11 cellular contexts compared by ENCODE assay signal in the genomic region with DNA sequence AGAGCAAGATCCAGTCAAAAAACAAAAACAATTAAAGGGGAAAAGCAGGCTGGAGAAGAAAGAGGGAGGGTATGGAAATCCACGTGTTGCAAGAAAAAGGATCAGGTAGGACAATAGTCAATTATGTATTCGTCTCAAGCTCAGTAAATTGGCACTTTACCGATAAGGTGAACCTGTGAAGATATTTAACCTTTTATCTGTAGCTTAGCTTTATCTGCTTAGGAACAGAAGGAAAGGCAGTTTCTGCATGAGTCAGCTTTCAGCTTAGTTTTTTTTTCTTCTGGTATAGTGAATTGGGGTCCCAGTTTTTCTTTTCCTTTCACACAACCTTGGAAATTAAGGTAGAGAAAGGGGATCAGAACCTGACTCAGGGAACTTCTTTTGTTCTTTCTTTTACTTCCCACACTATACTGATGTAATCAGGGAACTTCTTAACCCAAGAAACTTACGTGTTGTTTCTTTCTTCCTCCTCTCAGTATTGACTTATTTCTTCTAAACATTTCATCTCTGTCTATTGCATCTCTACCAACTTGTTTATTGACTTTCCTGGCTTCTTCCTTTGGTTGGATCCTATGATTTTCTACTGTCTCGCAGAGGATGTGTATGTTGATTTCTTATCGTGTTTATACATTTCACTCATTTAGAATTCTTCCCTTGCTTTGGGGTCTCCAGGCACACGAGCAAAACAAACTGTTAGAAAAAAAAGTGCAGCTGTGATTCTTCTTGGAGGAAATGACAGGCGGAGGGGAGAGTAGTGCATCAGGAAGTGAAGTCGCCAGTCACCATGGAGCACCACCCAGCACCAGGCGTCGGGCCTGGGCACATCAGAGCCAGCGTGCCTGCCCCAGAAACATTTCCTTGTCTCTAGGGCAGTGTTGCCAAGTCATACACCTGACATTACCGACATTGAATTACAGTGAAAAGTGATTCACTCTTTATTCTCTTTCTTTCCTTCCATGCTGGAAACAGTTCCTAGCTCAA.
DNase-seq lines count a peak whose midpoint lies in the region; ATAC-seq and TF ChIP-seq lines count a peak whose summit lies in the region.
"Had no signal": no experiment of that assay in that cellular context is flagged by ENCODE, and none has a peak within 500 bp of the region (broad histone marks: within the 10 kb centered on the region; RNA-seq: fewer than 3 reads in every experiment).

No MANE protein-coding gene starts in this region.

- no peaks in the 10 kb centered on the region for H3K4me1 ChIP-seq in prostate gland (replicated peaks)

- ATAC-seq in activated T-cell treated with anti-CD3 and anti-CD28 coated beads, Interleukin-2, amount 50 U/mL, for 72 hours (replicated peaks in 1 of 2): peak; percentile 31 to 42
- ATAC-seq in WTC11: peak; percentile 34; the same call in 1 of the 2 replicates
- peak; percentile 55 for ATAC-seq in stimulated activated naive CD8-positive, alpha-beta T cell treated with anti-CD3 and anti-CD28 coated beads, Interleukin-15, amount 100 ng/mL, for 72 hours

- no peaks in the 10 kb centered on the region for H3K27me3 Mint-ChIP-seq in activated T-cell treated with anti-CD3 and anti-CD28 coated beads, Interleukin-2, amount 50 U/mL, for 72 hours (ENCODE audit: low read depth)
- no peaks in the 10 kb centered on the region for H3K27me3 Mint-ChIP-seq in WTC11 (ENCODE audit: low read depth)
- H3K27me3 Mint-ChIP-seq in stimulated activated naive CD8-positive, alpha-beta T cell treated with anti-CD3 and anti-CD28 coated beads, Interleukin-15, amount 100 ng/mL, for 72 hours: no peaks in the 10 kb centered on the region

- WGBS in prostate gland: 46% methylated on average over 13 of the region's 13 CpGs

- no peak overlapping the region for H3K27ac ChIP-seq in prostate gland

- no peaks in the 10 kb centered on the region for H3K9me3 ChIP-seq in prostate gland

- H3K27me3 ChIP-seq in prostate gland (replicated peaks; ENCODE audit: insufficient read depth): no peaks in the 10 kb centered on the region

- no peak for TF ChIP-seq CTCF in WTC11 (IDR thresholded peaks at IDR 0.05)
- no peak for TF ChIP-seq CTCF in prostate gland (IDR thresholded peaks at IDR 0.05)

- peak overlapping the region in 1 of 2 donors; percentile 35 for H3K4me3 Mint-ChIP-seq in activated T-cell treated with anti-CD3 and anti-CD28 coated beads, Interleukin-2, amount 50 U/mL, for 72 hours
- H3K4me3 Mint-ChIP-seq in WTC11: no peak overlapping the region
- no peak overlapping the region for H3K4me3 Mint-ChIP-seq in stimulated activated naive CD8-positive, alpha-beta T cell treated with anti-CD3 and anti-CD28 coated beads, Interleukin-15, amount 100 ng/mL, for 72 hours

- no peak for TF ChIP-seq POLR2A in prostate gland (IDR thresholded peaks at IDR 0.05)

- intact Hi-C loops in prostate gland (cut with DNase I): no loop called here

- POLR2A ChIA-PET in WTC11 (lab: Charles Lee): no interaction called here

- no peaks in the 10 kb centered on the region for H3K36me3 ChIP-seq in prostate gland

- H3K4me3 ChIP-seq in prostate gland: no peak overlapping the region

- H3K27ac Mint-ChIP-seq in activated T-cell treated with anti-CD3 and anti-CD28 coated beads, Interleukin-2, amount 50 U/mL, for 72 hours: no peak overlapping the region
- no peak overlapping the region for H3K27ac Mint-ChIP-seq in WTC11
- H3K27ac Mint-ChIP-seq in stimulated activated naive CD8-positive, alpha-beta T cell treated with anti-CD3 and anti-CD28 coated beads, Interleukin-15, amount 100 ng/mL, for 72 hours: peak overlapping the region; percentile 1 to 8

- no peak for DNase-seq in activated T-cell treated with anti-CD3 and anti-CD28 coated beads, Interleukin-2, amount 50 U/mL, for 72 hours
- DNase-seq in activated T-cell treated with anti-CD3 and anti-CD28 coated beads, Interleukin-2, amount 50 U/mL, for 1 hour: no peak
- DNase-seq in WTC11 (ENCODE audit: low spot score): no peak
- DNase-seq in kidney tubule cell (ENCODE audit: low spot score): peak; percentile 27
- no peak for DNase-seq in stimulated activated naive CD8-positive, alpha-beta T cell treated with anti-CD3 and anti-CD28 coated beads, Interleukin-15, amount 100 ng/mL, for 72 hours
- no peak for DNase-seq in activated CD8-positive, alpha-beta memory T cell treated with anti-CD3 and anti-CD28 coated beads, Interleukin-2, amount 50 U/mL, for 48 hours
- no peak for DNase-seq in prostate gland (ENCODE audit: low spot score)
- DNase-seq in DMS114 treated with DMSO at 0.1 percent for 48 hours (lab: John Stamatoyannopoulos, UW; ENCODE audit: unreplicated experiment): no peak
- DNase-seq: activated naive CD4-positive, alpha-beta T cell treated with Interleukin-2 at 50 U/mL for 16 hours; cortex of kidney; NCI-H1930 had no signal

- CTCF ChIA-PET in WTC11 (lab: Charles Lee): interaction anchor here (0.7 to 1.0 kb wide), 2 partner anchors 12 to 229 kb away, joined by 3 read pairs; no protein-coding TSS in a partner anchor

- no peaks in the 10 kb centered on the region for H3K36me3 Mint-ChIP-seq in activated T-cell treated with anti-CD3 and anti-CD28 coated beads, Interleukin-2, amount 50 U/mL, for 72 hours (ENCODE audit: insufficient read depth in 2 of 2)
- H3K36me3 Mint-ChIP-seq in WTC11: no peaks in the 10 kb centered on the region

- H3K9me3 Mint-ChIP-seq in activated T-cell treated with anti-CD3 and anti-CD28 coated beads, Interleukin-2, amount 50 U/mL, for 72 hours: no peaks in the 10 kb centered on the region
- no peaks in the 10 kb centered on the region for H3K9me3 Mint-ChIP-seq in WTC11
- no peaks in the 10 kb centered on the region for H3K9me3 Mint-ChIP-seq in stimulated activated naive CD8-positive, alpha-beta T cell treated with anti-CD3 and anti-CD28 coated beads, Interleukin-15, amount 100 ng/mL, for 72 hours

- H3K4me1 Mint-ChIP-seq in activated T-cell treated with anti-CD3 and anti-CD28 coated beads, Interleukin-2, amount 50 U/mL, for 72 hours (ENCODE audit: low read depth): peaks cover 13% of the 10 kb centered on the region
- H3K4me1 Mint-ChIP-seq in WTC11: peaks cover 19% of the 10 kb centered on the region
- H3K4me1 Mint-ChIP-seq in stimulated activated naive CD8-positive, alpha-beta T cell treated with anti-CD3 and anti-CD28 coated beads, Interleukin-15, amount 100 ng/mL, for 72 hours: peaks cover 2% of the 10 kb centered on the region

TF ChIP-seq in WTC11, 78 proteins besides CTCF, POLR2A, EP300 and RAD21:
- TF ChIP-seq, protein P1, sequence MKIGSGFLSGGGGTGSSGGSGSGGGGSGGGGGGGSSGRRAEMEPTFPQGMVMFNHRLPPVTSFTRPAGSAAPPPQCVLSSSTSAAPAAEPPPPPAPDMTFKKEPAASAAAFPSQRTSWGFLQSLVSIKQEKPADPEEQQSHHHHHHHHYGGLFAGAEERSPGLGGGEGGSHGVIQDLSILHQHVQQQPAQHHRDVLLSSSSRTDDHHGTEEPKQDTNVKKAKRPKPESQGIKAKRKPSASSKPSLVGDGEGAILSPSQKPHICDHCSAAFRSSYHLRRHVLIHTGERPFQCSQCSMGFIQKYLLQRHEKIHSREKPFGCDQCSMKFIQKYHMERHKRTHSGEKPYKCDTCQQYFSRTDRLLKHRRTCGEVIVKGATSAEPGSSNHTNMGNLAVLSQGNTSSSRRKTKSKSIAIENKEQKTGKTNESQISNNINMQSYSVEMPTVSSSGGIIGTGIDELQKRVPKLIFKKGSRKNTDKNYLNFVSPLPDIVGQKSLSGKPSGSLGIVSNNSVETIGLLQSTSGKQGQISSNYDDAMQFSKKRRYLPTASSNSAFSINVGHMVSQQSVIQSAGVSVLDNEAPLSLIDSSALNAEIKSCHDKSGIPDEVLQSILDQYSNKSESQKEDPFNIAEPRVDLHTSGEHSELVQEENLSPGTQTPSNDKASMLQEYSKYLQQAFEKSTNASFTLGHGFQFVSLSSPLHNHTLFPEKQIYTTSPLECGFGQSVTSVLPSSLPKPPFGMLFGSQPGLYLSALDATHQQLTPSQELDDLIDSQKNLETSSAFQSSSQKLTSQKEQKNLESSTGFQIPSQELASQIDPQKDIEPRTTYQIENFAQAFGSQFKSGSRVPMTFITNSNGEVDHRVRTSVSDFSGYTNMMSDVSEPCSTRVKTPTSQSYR (CRISPR knock-in tag; IDR thresholded peaks at IDR 0.05): no peak
- TF ChIP-seq, protein P2, sequence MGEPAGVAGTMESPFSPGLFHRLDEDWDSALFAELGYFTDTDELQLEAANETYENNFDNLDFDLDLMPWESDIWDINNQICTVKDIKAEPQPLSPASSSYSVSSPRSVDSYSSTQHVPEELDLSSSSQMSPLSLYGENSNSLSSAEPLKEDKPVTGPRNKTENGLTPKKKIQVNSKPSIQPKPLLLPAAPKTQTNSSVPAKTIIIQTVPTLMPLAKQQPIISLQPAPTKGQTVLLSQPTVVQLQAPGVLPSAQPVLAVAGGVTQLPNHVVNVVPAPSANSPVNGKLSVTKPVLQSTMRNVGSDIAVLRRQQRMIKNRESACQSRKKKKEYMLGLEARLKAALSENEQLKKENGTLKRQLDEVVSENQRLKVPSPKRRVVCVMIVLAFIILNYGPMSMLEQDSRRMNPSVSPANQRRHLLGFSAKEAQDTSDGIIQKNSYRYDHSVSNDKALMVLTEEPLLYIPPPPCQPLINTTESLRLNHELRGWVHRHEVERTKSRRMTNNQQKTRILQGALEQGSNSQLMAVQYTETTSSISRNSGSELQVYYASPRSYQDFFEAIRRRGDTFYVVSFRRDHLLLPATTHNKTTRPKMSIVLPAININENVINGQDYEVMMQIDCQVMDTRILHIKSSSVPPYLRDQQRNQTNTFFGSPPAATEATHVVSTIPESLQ (CRISPR knock-in tag; IDR thresholded peaks at IDR 0.05): no peak
- TF ChIP-seq, protein P3, sequence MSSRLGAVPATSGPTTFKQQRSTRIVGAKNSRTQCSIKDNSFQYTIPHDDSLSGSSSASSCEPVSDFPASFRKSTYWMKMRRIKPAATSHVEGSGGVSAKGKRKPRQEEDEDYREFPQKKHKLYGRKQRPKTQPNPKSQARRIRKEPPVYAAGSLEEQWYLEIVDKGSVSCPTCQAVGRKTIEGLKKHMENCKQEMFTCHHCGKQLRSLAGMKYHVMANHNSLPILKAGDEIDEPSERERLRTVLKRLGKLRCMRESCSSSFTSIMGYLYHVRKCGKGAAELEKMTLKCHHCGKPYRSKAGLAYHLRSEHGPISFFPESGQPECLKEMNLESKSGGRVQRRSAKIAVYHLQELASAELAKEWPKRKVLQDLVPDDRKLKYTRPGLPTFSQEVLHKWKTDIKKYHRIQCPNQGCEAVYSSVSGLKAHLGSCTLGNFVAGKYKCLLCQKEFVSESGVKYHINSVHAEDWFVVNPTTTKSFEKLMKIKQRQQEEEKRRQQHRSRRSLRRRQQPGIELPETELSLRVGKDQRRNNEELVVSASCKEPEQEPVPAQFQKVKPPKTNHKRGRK (CRISPR knock-in tag; IDR thresholded peaks at IDR 0.05; ENCODE audit: borderline replicate concordance): no peak
- TF ChIP-seq SOX15 (CRISPR knock-in tag; IDR thresholded peaks at IDR 0.05): no peak
- TF ChIP-seq JAZF1 (CRISPR knock-in tag; IDR thresholded peaks at IDR 0.05): no peak
- no peak for TF ChIP-seq ZNF423 (CRISPR knock-in tag; IDR thresholded peaks at IDR 0.05)
TF ChIP-seq in WTC11: peak in this region for 0.

Comparison
In these comparisons a context has a peak if more than half of its experiments do, and no peak if none do; other contexts are left out.
1. H3K27ac Mint-ChIP-seq: peak in stimulated activated naive CD8-positive, alpha-beta T cell treated with anti-CD3 and anti-CD28 coated beads, Interleukin-15, amount 100 ng/mL, for 72 hours (2 of 2); none in activated T-cell treated with anti-CD3 and anti-CD28 coated beads, Interleukin-2, amount 50 U/mL, for 72 hours (single experiment) and WTC11 (single experiment).
2. Peak in every context shown above with its lines, with median percentiles within 50 percentile points of each other: ATAC-seq.